Comparison of ENCODE assay signal across 1 cellular context in genomic region chr4:159151701-159152100, GRCh38.
TF ChIP-seq lines count a peak whose summit lies in the region.

No MANE protein-coding gene starts in this region.

TF ChIP-seq in WTC11, 78 proteins besides CTCF, POLR2A, EP300 and RAD21 (continued from another document):
- TF ChIP-seq, protein P1, sequence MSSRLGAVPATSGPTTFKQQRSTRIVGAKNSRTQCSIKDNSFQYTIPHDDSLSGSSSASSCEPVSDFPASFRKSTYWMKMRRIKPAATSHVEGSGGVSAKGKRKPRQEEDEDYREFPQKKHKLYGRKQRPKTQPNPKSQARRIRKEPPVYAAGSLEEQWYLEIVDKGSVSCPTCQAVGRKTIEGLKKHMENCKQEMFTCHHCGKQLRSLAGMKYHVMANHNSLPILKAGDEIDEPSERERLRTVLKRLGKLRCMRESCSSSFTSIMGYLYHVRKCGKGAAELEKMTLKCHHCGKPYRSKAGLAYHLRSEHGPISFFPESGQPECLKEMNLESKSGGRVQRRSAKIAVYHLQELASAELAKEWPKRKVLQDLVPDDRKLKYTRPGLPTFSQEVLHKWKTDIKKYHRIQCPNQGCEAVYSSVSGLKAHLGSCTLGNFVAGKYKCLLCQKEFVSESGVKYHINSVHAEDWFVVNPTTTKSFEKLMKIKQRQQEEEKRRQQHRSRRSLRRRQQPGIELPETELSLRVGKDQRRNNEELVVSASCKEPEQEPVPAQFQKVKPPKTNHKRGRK (CRISPR knock-in tag; IDR thresholded peaks at IDR 0.05; ENCODE audit: borderline replicate concordance): no peak
- no peak for TF ChIP-seq TCF7 (CRISPR knock-in tag; IDR thresholded peaks at IDR 0.05; ENCODE audit: low read depth)
- no peak for TF ChIP-seq NR1H2 (CRISPR knock-in tag; IDR thresholded peaks at IDR 0.05)
- no peak for TF ChIP-seq KAT7 (CRISPR knock-in tag; IDR thresholded peaks at IDR 0.05; ENCODE audit: borderline replicate concordance)
- TF ChIP-seq PREB (CRISPR knock-in tag; IDR thresholded peaks at IDR 0.05; ENCODE audit: borderline replicate concordance): no peak
- TF ChIP-seq, protein P2, sequence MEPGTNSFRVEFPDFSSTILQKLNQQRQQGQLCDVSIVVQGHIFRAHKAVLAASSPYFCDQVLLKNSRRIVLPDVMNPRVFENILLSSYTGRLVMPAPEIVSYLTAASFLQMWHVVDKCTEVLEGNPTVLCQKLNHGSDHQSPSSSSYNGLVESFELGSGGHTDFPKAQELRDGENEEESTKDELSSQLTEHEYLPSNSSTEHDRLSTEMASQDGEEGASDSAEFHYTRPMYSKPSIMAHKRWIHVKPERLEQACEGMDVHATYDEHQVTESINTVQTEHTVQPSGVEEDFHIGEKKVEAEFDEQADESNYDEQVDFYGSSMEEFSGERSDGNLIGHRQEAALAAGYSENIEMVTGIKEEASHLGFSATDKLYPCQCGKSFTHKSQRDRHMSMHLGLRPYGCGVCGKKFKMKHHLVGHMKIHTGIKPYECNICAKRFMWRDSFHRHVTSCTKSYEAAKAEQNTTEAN (CRISPR knock-in tag; IDR thresholded peaks at IDR 0.05): no peak
